In the genomic region with DNA sequence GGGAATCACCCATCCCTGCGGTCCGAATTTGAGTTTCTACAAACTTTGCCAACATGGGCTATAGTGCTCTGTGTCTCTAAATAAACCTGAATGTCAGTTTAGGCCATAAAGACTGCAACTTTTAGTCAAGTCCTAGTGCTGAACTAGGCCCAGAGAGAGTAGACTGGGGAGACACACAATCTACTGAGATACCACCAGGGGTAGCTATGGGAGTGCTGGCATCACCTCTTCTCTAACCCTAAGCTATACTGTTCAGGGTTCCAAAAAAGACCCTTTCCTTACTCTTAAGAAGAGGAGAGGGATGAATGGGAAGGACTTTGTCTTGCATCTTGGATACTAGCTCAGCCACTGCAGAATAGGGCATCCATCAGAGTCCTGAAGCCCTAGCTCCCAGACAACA, we compare ENCODE assay signal across 1 cellular context.
TF ChIP-seq lines count a peak whose summit lies in the region.

No MANE protein-coding gene starts in this region.

TF ChIP-seq in H1, 55 proteins besides CTCF, POLR2A, EP300 and RAD21:
- no peak for TF ChIP-seq SP2 (IDR thresholded peaks at IDR 0.05; ENCODE audit: low read length)
- TF ChIP-seq NRF1 (IDR thresholded peaks at IDR 0.05; ENCODE audit: low read depth, low read length), result no peak
- no peak for TF ChIP-seq BACH1 (IDR thresholded peaks at IDR 0.05; ENCODE audit: low read length)
- TF ChIP-seq JUND (IDR thresholded peaks at IDR 0.05; ENCODE audit: low read length), result no peak
- TF ChIP-seq SP4 (IDR thresholded peaks at IDR 0.05; ENCODE audit: low read length), result no peak
- no peak for TF ChIP-seq KDM1A (IDR thresholded peaks at IDR 0.05; ENCODE audit: borderline replicate concordance, low read length)
- TF ChIP-seq SIX5 (IDR thresholded peaks at IDR 0.05; ENCODE audit: low read depth, low read length), result no peak
- TF ChIP-seq ASH2L (IDR thresholded peaks at IDR 0.05; ENCODE audit: low read length), result no peak
- TF ChIP-seq RNF2 (IDR thresholded peaks at IDR 0.05; ENCODE audit: borderline replicate concordance, low read depth, low read length, missing control alignments, poor library complexity, severe bottlenecking), result no peak
- TF ChIP-seq GTF2F1 (IDR thresholded peaks at IDR 0.05; ENCODE audit: borderline replicate concordance, low read depth, low read length), result no peak
- TF ChIP-seq CBX5 (IDR thresholded peaks at IDR 0.05; ENCODE audit: low read depth, low read length), result no peak
- no peak for TF ChIP-seq NANOG (IDR thresholded peaks at IDR 0.05; ENCODE audit: insufficient read depth, low read depth, low read length, poor library complexity, severe bottlenecking)
